In genomic region chr5:73823508-73823925, GRCh38 we compare ENCODE assay signal across 18 cellular contexts.
DNase-seq lines count a peak whose midpoint lies in the region; ATAC-seq and TF ChIP-seq lines count a peak whose summit lies in the region.
"Had no signal": no experiment of that assay in that cellular context is flagged by ENCODE, and none has a peak within 500 bp of the region (broad histone marks: within the 10 kb centered on the region; RNA-seq: fewer than 3 reads in every experiment).

No MANE protein-coding gene starts in this region.

- DNase-seq in COLO668 (lab: John Stamatoyannopoulos, UW; ENCODE audit: unreplicated experiment) (peak; percentile 5), HT-29 (ENCODE audit: low spot score) (peak; percentile 66), cardiac fibroblast (ENCODE audit: low read depth in 2 of 2) (peak; percentile 49 to 64), mesothelial cell of epicardium (ENCODE audit: low spot score in 2 of 2, unreplicated experiment in 2 of 2) (no peak), NCI-H526 (lab: John Stamatoyannopoulos, UW) (no peak), DMS153 (lab: John Stamatoyannopoulos, UW) (no peak)
- DNase-seq: activated CD8-positive, alpha-beta T cell treated with anti-CD3 and anti-CD28 coated beads, Interleukin-2, amount 10 ng/mL, durations not matched to agents 7 days and 5 days; activated effector memory CD4-positive, alpha-beta T cell treated with Interleukin-2 at 50 U/mL for 16 hours; BE2C; hypothalamus; midbrain; NCI-H1092 treated with DMSO at 0.1 percent for 48 hours; NCI-H524; posterior cingulate gyrus; Right ventricle myocardium superior had no signal

- H3K36me3 Mint-ChIP-seq in mesothelial cell of epicardium = no peaks in the 10 kb centered on the region
- H3K36me3 Mint-ChIP-seq: brain had no signal

- H3K4me3 Mint-ChIP-seq in mesothelial cell of epicardium = no peak overlapping the region
- H3K4me3 Mint-ChIP-seq: activated CD8-positive, alpha-beta T cell treated with anti-CD3 and anti-CD28 coated beads, Interleukin-2, amount 10 ng/mL, durations not matched to agents 7 days and 5 days; brain had no signal

- peak overlapping the region; percentile 75 for H3K27ac Mint-ChIP-seq in mesothelial cell of epicardium
- H3K27ac Mint-ChIP-seq: activated CD8-positive, alpha-beta T cell treated with anti-CD3 and anti-CD28 coated beads, Interleukin-2, amount 10 ng/mL, durations not matched to agents 7 days and 5 days; brain had no signal

- TF ChIP-seq CTCF in cardiac fibroblast (IDR thresholded peaks at IDR 0.05; ENCODE audit: low read depth, low read length) (no peak), mesothelial cell of epicardium (IDR thresholded peaks at IDR 0.05; ENCODE audit: unreplicated experiment) (no peak)

- no peaks in the 10 kb centered on the region for H3K9me3 Mint-ChIP-seq in mesothelial cell of epicardium

- no peak overlapping the region for H3K4me3 ChIP-seq in cardiac fibroblast (replicated peaks in 1 of 2; ENCODE audit: low read depth in 2 of 2, low read length in 2 of 2)

- H3K4me1 Mint-ChIP-seq in mesothelial cell of epicardium = peaks cover 10% of the 10 kb centered on the region
- H3K4me1 Mint-ChIP-seq: brain had no signal

- ATAC-seq in HG03565 (IDR thresholded peaks at IDR 0.05; ENCODE audit: unreplicated experiment) (no peak), HG03432 (IDR thresholded peaks at IDR 0.05; ENCODE audit: unreplicated experiment) (no peak)
- ATAC-seq: activated CD8-positive, alpha-beta T cell treated with anti-CD3 and anti-CD28 coated beads, Interleukin-2, amount 10 ng/mL, durations not matched to agents 7 days and 5 days had no signal

- H3K27me3 Mint-ChIP-seq in mesothelial cell of epicardium (ENCODE audit: low read depth) = no peaks in the 10 kb centered on the region

Comparison
In these comparisons a context has a peak if more than half of its experiments do, and no peak if none do; other contexts are left out.
1. DNase-seq: peak in COLO668 (single experiment), HT-29 (single experiment) and cardiac fibroblast (2 of 2); none in mesothelial cell of epicardium (0 of 2), NCI-H526 (0 of 2) and DMS153 (single experiment).